In the genomic region with DNA sequence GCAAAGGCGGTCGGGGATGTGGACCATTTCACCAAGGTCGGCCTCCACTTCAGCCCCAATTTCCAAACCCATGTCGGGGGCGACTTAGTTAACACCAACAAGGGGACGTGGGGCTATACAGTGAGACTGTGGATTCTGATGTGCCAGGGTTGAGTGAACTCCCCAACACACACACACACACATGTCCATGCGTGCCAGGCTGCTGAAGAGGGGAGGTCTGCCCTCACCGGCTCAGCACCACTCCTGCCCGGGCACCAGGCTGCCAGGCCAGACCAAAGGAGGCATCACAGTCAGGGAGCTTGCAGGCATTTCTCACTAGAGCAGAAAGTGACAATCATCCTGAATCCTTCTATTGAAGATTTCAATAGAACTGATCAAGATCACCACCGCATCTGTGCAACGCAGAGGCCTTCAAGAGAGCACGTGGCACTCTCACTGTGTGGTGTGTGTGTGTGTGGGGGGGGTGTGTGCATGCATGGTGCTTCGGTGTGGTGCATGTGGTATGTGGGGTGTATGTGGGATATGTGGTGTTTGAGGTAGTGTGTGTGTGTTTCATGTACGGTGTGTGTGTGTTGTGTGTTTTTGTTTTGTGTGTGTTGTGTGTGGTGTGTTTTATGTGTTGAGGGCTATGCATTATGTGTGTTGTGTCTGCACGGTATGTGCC, we compare ENCODE assay signal across 19 cellular contexts.
A peak's percentile ranks its signal among the peaks of the same experiment; 100 is the strongest.
DNase-seq lines count a peak whose midpoint lies in the region; ATAC-seq, FAIRE-seq and TF ChIP-seq lines count a peak whose summit lies in the region.
"Had no signal": no experiment of that assay in that cellular context is flagged by ENCODE, and none has a peak within 500 bp of the region (broad histone marks: within the 10 kb centered on the region; RNA-seq: fewer than 3 reads in every experiment).

No MANE protein-coding gene starts in this region.

- no peak overlapping the region for H3K4me2 ChIP-seq in H1 (ENCODE audit: insufficient read depth in 1 of 2, low read depth in 2 of 2, low read length in 2 of 2)
- H3K4me2 ChIP-seq: A549 had no signal

- H3K23ac ChIP-seq in H1 (ENCODE audit: insufficient read length) = no peak overlapping the region

- H4K20me1 ChIP-seq in H1 (replicated peaks in 1 of 2; ENCODE audit: control insufficient read depth in 1 of 2, insufficient read depth in 2 of 2, low read length in 2 of 2) = peaks cover 0 to 2% of the 10 kb centered on the region in 2 experiments

- H4K5ac ChIP-seq in H1 (ENCODE audit: insufficient read length, low read depth, low read length) = no peak overlapping the region

- peak overlapping the region; percentile 65 for H3K4ac ChIP-seq in H1 (replicated peaks; ENCODE audit: insufficient read length, low read depth, low read length)

- no peak for TF ChIP-seq CTCF in right atrium auricular region (IDR thresholded peaks at IDR 0.05)
- no peak for TF ChIP-seq CTCF in H1 (IDR thresholded peaks at IDR 0.05; ENCODE audit: control extremely low read depth in 1 of 3, insufficient read depth in 1 of 3, low read depth in 1 of 3, low read length in 3 of 3)

- H3K9me3 ChIP-seq in right atrium auricular region (no peaks in the 10 kb centered on the region), right cardiac atrium (ENCODE audit: control insufficient read depth, low read length) (no peaks in the 10 kb centered on the region), H1 (ENCODE audit: insufficient read depth in 2 of 2, low read depth in 1 of 2, low read length in 1 of 2) (no peaks in the 10 kb centered on the region)
- H3K9me3 ChIP-seq: A549, BE2C had no signal

- intact Hi-C loops in right cardiac atrium (cut with DNase I) = no loop called here
- intact Hi-C loops in posterior vena cava (cut with DNase I) = loop anchor here in 1 of 2 donors (5.0 kb wide), 1 partner anchor 290 kb away; no protein-coding TSS in a partner anchor

- no peak overlapping the region for H2BK120ac ChIP-seq in H1 (replicated peaks; ENCODE audit: low read depth, low read length)

- DNase-seq in right atrium auricular region (ENCODE audit: low spot score) = peak; percentile 43
- DNase-seq in right cardiac atrium = no peak
- peak in 1 of 2 experiments; percentile 24 for DNase-seq in H1 (ENCODE audit: low read depth in 1 of 2, low spot score in 2 of 2)
- peak; percentile 21 for DNase-seq in left lobe of liver (ENCODE audit: low spot score)
- DNase-seq in posterior vena cava (ENCODE audit: low spot score) = peak; percentile 40
- DNase-seq in amniotic stem cell (lab: John Stamatoyannopoulos, UW) = no peak
- DNase-seq in DMS53 treated with DMSO at 0.1 percent for 48 hours (lab: John Stamatoyannopoulos, UW; ENCODE audit: unreplicated experiment) = no peak
- DNase-seq in dedifferentiated amniotic fluid mesenchymal stem cell (ENCODE audit: extremely low spot score) = no peak
- DNase-seq: BE2C, COR-L47, GF-D8, GOT3, HCEC 1CT, IMR-90 had no signal

- H2BK5ac ChIP-seq in H1 (ENCODE audit: low read depth, low read length) = no peak overlapping the region

- H2BK15ac ChIP-seq in H1 (ENCODE audit: low read length) = no peak overlapping the region

- 90% methylated on average over 15 of the region's 15 CpGs for WGBS in right cardiac atrium
- WGBS in H1 (ENCODE audit: extremely low coverage in 1 of 2, insufficient coverage in 1 of 2, insufficient read length in 1 of 2, insufficient replicate concordance in 2 of 2, low coverage in 1 of 2, low lambda C conversion rate in 2 of 2, missing lambda C conversion rate in 1 of 2), 2 experiments = 94% methylated on average over 15 of the region's 15 CpGs; no CpG with 5 or more reads in 1 of the 2 experiments

- H3K18ac ChIP-seq in H1 (ENCODE audit: extremely low read depth, low read length) = no peak overlapping the region

- H3K79me2 ChIP-seq in H1 (ENCODE audit: control insufficient read depth in 1 of 2, insufficient read depth in 2 of 2, low read length in 2 of 2) = no peaks in the 10 kb centered on the region

- H3K4me1 ChIP-seq in right atrium auricular region = no peaks in the 10 kb centered on the region
- H3K4me1 ChIP-seq in right cardiac atrium (ENCODE audit: control insufficient read depth, insufficient read depth, low read length) = no peaks in the 10 kb centered on the region
- H3K4me1 ChIP-seq in H1 (replicated peaks in 1 of 4; ENCODE audit: control insufficient read depth in 3 of 4, insufficient read depth in 4 of 4, low read length in 3 of 4) = no peaks in the 10 kb centered on the region
- H3K4me1 ChIP-seq: A549, BE2C had no signal

- no peak for TF ChIP-seq RAD21 in H1 (IDR thresholded peaks at IDR 0.05 in 1 of 2, conservative IDR thresholded peaks at IDR 0.05 in 1 of 2; ENCODE audit: low read depth in 2 of 2, low read length in 2 of 2)

- ATAC-seq in right cardiac atrium (no peak), left lobe of liver (no peak)
- ATAC-seq: CD8-positive, alpha-beta T cell had no signal

- CTCF ChIA-PET in H1 (lab: Charles Lee; ENCODE audit: partially characterized antibody) = interaction anchor here (0.6 kb wide), 1 partner anchor 1163 kb away, joined by 3 read pairs; no protein-coding TSS in a partner anchor

- H3K14ac ChIP-seq in H1 (ENCODE audit: insufficient read length) = no peak overlapping the region

- H4K8ac ChIP-seq in H1 (ENCODE audit: extremely low read depth, insufficient read depth, low read length) = no peak overlapping the region

- POLR2A ChIA-PET in H1 (lab: Charles Lee; ENCODE audit: partially characterized antibody) = no interaction called here

- no peak for FAIRE-seq in H1 (lab: Jason Lieb, UNC)
- FAIRE-seq: A549, D721Med, GM19239 had no signal

- H2AK5ac ChIP-seq in H1 (ENCODE audit: low read depth, low read length) = peak overlapping the region; percentile 11; the same call in 1 of the 2 replicates

- H3K27me3 ChIP-seq in right atrium auricular region (no peaks in the 10 kb centered on the region), right cardiac atrium (ENCODE audit: control insufficient read depth, insufficient read depth) (no peaks in the 10 kb centered on the region), H1 (replicated peaks in 1 of 4; ENCODE audit: control insufficient read depth in 3 of 4, extremely low read depth in 1 of 4, insufficient read depth in 3 of 4, low read length in 3 of 4) (no peaks in the 10 kb centered on the region)
- H3K27me3 ChIP-seq: BE2C had no signal

- no peak overlapping the region for H2BK12ac ChIP-seq in H1 (ENCODE audit: low read depth, low read length)

- no peak overlapping the region for H3K4me3 ChIP-seq in right atrium auricular region
- no peak overlapping the region for H3K4me3 ChIP-seq in right cardiac atrium (ENCODE audit: low read length)
- no peak overlapping the region for H3K4me3 ChIP-seq in H1 (ENCODE audit: extremely low read depth in 1 of 4, insufficient read depth in 2 of 4, low read depth in 3 of 4, low read length in 4 of 4)
- H3K4me3 ChIP-seq: A549 had no signal

- H3K36me3 ChIP-seq in right atrium auricular region (no peaks in the 10 kb centered on the region), H1 (ENCODE audit: control insufficient read depth in 2 of 4, insufficient read depth in 4 of 4, low read length in 3 of 4) (no peaks in the 10 kb centered on the region)
- H3K36me3 ChIP-seq: BE2C had no signal

- H3K27ac ChIP-seq in right atrium auricular region = no peak overlapping the region
- H3K27ac ChIP-seq in right cardiac atrium (ENCODE audit: low read length) = no peak overlapping the region
- no peak overlapping the region for H3K27ac ChIP-seq in H1 (ENCODE audit: low read depth, low read length)
- H3K27ac ChIP-seq: A549, C4-2B had no signal

- H2BK20ac ChIP-seq in H1 (ENCODE audit: low read length) = no peak overlapping the region

- H3K56ac ChIP-seq in H1 (replicated peaks; ENCODE audit: insufficient read length, low read depth, low read length) = no peak overlapping the region

- TF ChIP-seq EP300 in H1 (IDR thresholded peaks at IDR 0.05; ENCODE audit: borderline replicate concordance in 1 of 2, low read depth in 2 of 2, low read length in 2 of 2) = no peak

- H3K9ac ChIP-seq in H1 (replicated peaks in 1 of 4; ENCODE audit: extremely low read depth in 1 of 4, low read depth in 3 of 4, low read length in 3 of 4) = no peak overlapping the region

- no peak overlapping the region for H2AFZ ChIP-seq in H1 (ENCODE audit: low read length)

- no peaks in the 10 kb centered on the region for H3K79me1 ChIP-seq in H1 (ENCODE audit: low read depth, low read length)

- no peak for TF ChIP-seq POLR2A in H1 (IDR thresholded peaks at IDR 0.05; ENCODE audit: control extremely low read depth in 1 of 2, low read depth in 2 of 2, low read length in 2 of 2)

- peak overlapping the region; percentile 75 for H4K91ac ChIP-seq in H1 (replicated peaks; ENCODE audit: insufficient read length, low read length)

- H3K23me2 ChIP-seq in H1 (ENCODE audit: low read depth, low read length) = peaks cover 6% of the 10 kb centered on the region; the same call in 1 of the 2 replicates

TF ChIP-seq in H1, 55 proteins besides CTCF, POLR2A, EP300 and RAD21 (continues in another document):
- TF ChIP-seq KDM4A (IDR thresholded peaks at IDR 0.05; ENCODE audit: low read depth, low read length, severe bottlenecking) (no peak), NANOG (IDR thresholded peaks at IDR 0.05; ENCODE audit: insufficient read depth, low read depth, low read length, poor library complexity, severe bottlenecking) (no peak), SUZ12 (IDR thresholded peaks at IDR 0.05; ENCODE audit: low read length) (no peak), JUN (IDR thresholded peaks at IDR 0.05; ENCODE audit: low read depth, low read length) (no peak), RXRA (IDR thresholded peaks at IDR 0.05; ENCODE audit: insufficient read depth, low read depth, low read length) (no peak), RNF2 (IDR thresholded peaks at IDR 0.05; ENCODE audit: borderline replicate concordance, low read depth, low read length, missing control alignments, poor library complexity, severe bottlenecking) (no peak), ZNF274 (IDR thresholded peaks at IDR 0.05; ENCODE audit: borderline replicate concordance, extremely low read depth, low read length) (no peak), POLR2AphosphoS5 (IDR thresholded peaks at IDR 0.05; ENCODE audit: low read depth, low read length) (no peak), SP2 (IDR thresholded peaks at IDR 0.05; ENCODE audit: low read length) (no peak), CHD2 (IDR thresholded peaks at IDR 0.05; ENCODE audit: low read length) (no peak), KDM1A (IDR thresholded peaks at IDR 0.05; ENCODE audit: borderline replicate concordance, low read length) (no peak), GABPA (IDR thresholded peaks at IDR 0.05; ENCODE audit: borderline replicate concordance, insufficient read depth, low read length) (no peak), SIN3A (conservative IDR thresholded peaks at IDR 0.05 in 1 of 2, IDR thresholded peaks at IDR 0.05 in 1 of 2; ENCODE audit: low read depth in 1 of 2, low read length in 2 of 2) (no peak), SP1 (IDR thresholded peaks at IDR 0.05; ENCODE audit: low read depth, low read length) (no peak), SRF (IDR thresholded peaks at IDR 0.05; ENCODE audit: low read depth, low read length) (no peak)
- TF ChIP-seq, protein P1, sequence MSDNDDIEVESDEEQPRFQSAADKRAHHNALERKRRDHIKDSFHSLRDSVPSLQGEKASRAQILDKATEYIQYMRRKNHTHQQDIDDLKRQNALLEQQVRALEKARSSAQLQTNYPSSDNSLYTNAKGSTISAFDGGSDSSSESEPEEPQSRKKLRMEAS (IDR thresholded peaks at IDR 0.05) = no peak

Comparison
In these comparisons a context has a peak if more than half of its experiments do, and no peak if none do; other contexts are left out.
1. DNase-seq: peak in right atrium auricular region (single experiment), left lobe of liver (single experiment) and posterior vena cava (single experiment); none in right cardiac atrium (0 of 3), amniotic stem cell (single experiment), DMS53 treated with DMSO at 0.1 percent for 48 hours (single experiment) and dedifferentiated amniotic fluid mesenchymal stem cell (single experiment).